Comparison of ENCODE assay signal across 1 cellular context in genomic region chr19:12495002-12495802, GRCh38.
A peak's percentile ranks its signal among the peaks of the same experiment; 100 is the strongest.
TF ChIP-seq lines count a peak whose summit lies in the region.

No MANE protein-coding gene starts in this region.

TF ChIP-seq in HepG2, 621 proteins besides CTCF, POLR2A, EP300 and RAD21 (continued from another document and continues in another):
- TF ChIP-seq, protein P1, sequence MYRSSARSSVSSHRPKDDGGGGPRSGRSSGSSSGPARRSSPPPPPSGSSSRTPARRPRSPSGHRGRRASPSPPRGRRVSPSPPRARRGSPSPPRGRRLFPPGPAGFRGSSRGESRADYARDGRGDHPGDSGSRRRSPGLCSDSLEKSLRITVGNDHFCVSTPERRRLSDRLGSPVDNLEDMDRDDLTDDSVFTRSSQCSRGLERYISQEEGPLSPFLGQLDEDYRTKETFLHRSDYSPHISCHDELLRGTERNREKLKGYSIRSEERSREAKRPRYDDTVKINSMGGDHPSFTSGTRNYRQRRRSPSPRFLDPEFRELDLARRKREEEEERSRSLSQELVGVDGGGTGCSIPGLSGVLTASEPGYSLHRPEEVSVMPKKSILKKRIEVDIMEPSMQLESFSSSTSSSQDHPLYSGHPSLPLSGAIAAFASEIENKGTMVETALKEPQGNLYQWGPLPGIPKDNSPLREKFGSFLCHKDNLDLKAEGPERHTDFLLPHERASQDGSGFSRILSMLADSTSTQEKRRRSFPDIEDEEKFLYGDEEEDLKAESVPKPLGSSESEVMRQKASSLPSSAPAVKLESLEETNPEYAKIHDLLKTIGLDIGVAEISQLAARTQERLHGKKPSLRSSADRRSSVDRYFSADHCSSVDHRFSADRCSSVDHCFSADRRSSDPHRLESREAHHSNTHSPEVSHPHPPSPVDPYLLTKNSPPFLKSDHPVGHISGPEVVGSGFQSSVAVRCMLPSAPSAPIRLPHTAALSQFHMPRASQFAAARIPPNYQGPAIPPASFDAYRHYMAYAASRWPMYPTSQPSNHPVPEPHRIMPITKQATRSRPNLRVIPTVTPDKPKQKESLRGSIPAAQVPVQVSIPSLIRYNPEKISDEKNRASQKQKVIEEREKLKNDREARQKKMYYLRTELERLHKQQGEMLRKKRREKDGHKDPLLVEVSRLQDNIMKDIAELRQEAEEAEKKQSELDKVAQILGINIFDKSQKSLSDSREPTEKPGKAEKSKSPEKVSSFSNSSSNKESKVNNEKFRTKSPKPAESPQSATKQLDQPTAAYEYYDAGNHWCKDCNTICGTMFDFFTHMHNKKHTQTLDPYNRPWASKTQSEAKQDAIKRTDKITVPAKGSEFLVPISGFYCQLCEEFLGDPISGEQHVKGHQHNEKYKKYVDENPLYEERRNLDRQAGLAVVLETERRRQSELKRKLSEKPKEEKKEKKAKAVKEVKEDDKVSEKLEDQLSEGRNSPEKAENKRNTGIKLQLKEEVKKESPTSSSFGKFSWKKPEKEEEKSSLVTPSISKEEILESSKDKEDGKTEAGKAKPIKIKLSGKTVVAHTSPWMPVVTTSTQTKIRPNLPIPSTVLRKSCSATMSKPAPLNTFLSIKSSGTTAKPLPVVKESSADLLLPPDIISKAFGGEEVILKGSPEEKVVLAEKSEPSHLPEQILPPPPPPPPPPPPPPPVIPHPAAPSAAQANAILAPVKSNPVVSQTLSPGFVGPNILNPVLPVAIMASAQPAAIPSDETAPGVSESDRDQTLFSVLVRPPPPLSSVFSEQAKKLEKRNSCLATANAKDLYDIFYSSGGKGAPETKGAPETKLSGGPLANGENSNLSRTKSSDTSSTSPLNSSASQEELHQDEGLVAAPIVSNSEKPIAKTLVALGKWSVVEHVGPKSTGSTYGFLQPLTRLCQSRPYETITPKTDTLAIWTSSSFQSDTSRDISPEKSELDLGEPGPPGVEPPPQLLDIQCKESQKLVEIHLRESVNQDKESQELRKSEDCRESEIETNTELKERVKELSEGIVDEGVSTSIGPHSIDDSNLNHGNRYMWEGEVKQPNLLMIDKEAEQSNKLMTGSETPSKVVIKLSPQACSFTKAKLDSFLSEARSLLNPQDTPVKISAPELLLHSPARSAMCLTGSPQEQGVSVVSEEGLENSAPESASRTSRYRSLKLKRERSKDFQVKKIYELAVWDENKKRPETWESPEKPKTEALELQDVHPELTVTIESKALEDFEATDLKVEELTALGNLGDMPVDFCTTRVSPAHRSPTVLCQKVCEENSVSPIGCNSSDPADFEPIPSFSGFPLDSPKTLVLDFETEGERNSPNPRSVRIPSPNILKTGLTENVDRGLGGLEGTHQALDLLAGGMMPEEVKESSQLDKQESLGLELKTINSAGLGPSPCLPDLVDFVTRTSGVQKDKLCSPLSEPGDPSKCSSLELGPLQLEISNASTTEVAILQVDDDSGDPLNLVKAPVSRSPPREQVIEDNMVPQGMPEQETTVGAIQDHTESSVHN (CRISPR knock-in tag; IDR thresholded peaks at IDR 0.05), result 0 out of 2 replicates have a peak, but pooled peaks have one; percentile 45
- TF ChIP-seq ZNF672 (CRISPR knock-in tag; IDR thresholded peaks at IDR 0.05), result no peak
- TF ChIP-seq CBX5 (CRISPR knock-in tag; IDR thresholded peaks at IDR 0.05; ENCODE audit: borderline replicate concordance), result peak; percentile 74; the same call in 1 of the 2 replicates
- peak; percentile 96 for TF ChIP-seq ERF (CRISPR knock-in tag; IDR thresholded peaks at IDR 0.05)
- peak; percentile 43; the same call in 1 of the 2 replicates for TF ChIP-seq CAMTA2 (CRISPR knock-in tag; IDR thresholded peaks at IDR 0.05; ENCODE audit: borderline replicate concordance)
- TF ChIP-seq, protein P2, sequence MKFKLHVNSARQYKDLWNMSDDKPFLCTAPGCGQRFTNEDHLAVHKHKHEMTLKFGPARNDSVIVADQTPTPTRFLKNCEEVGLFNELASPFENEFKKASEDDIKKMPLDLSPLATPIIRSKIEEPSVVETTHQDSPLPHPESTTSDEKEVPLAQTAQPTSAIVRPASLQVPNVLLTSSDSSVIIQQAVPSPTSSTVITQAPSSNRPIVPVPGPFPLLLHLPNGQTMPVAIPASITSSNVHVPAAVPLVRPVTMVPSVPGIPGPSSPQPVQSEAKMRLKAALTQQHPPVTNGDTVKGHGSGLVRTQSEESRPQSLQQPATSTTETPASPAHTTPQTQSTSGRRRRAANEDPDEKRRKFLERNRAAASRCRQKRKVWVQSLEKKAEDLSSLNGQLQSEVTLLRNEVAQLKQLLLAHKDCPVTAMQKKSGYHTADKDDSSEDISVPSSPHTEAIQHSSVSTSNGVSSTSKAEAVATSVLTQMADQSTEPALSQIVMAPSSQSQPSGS (CRISPR knock-in tag; IDR thresholded peaks at IDR 0.05), result peak; percentile 89
- no peak for TF ChIP-seq SRSF1 (optimal IDR thresholded peaks at IDR 0.05; ENCODE audit: low read depth, low read length)
- peak; percentile 84 for TF ChIP-seq FOSL2 (CRISPR knock-in tag; IDR thresholded peaks at IDR 0.05)
- TF ChIP-seq ZNF792 (CRISPR knock-in tag; IDR thresholded peaks at IDR 0.05), result peak; percentile 86
- TF ChIP-seq NCOA5 (CRISPR knock-in tag; IDR thresholded peaks at IDR 0.05), result no peak
- TF ChIP-seq ZNF264 (CRISPR knock-in tag; IDR thresholded peaks at IDR 0.05), result peak; percentile 50; the same call in 1 of the 2 replicates
- TF ChIP-seq ZNF205 (CRISPR knock-in tag; IDR thresholded peaks at IDR 0.05), result 0 out of 2 replicates have a peak, but pooled peaks have one; percentile 63
- TF ChIP-seq DDIT3 (CRISPR knock-in tag; IDR thresholded peaks at IDR 0.05), result no peak
- TF ChIP-seq CCDC6 (CRISPR knock-in tag; IDR thresholded peaks at IDR 0.05), result peak; percentile 86
- peak; percentile 55 for TF ChIP-seq HIVEP1 (CRISPR knock-in tag; IDR thresholded peaks at IDR 0.05)
- TF ChIP-seq, protein P3, sequence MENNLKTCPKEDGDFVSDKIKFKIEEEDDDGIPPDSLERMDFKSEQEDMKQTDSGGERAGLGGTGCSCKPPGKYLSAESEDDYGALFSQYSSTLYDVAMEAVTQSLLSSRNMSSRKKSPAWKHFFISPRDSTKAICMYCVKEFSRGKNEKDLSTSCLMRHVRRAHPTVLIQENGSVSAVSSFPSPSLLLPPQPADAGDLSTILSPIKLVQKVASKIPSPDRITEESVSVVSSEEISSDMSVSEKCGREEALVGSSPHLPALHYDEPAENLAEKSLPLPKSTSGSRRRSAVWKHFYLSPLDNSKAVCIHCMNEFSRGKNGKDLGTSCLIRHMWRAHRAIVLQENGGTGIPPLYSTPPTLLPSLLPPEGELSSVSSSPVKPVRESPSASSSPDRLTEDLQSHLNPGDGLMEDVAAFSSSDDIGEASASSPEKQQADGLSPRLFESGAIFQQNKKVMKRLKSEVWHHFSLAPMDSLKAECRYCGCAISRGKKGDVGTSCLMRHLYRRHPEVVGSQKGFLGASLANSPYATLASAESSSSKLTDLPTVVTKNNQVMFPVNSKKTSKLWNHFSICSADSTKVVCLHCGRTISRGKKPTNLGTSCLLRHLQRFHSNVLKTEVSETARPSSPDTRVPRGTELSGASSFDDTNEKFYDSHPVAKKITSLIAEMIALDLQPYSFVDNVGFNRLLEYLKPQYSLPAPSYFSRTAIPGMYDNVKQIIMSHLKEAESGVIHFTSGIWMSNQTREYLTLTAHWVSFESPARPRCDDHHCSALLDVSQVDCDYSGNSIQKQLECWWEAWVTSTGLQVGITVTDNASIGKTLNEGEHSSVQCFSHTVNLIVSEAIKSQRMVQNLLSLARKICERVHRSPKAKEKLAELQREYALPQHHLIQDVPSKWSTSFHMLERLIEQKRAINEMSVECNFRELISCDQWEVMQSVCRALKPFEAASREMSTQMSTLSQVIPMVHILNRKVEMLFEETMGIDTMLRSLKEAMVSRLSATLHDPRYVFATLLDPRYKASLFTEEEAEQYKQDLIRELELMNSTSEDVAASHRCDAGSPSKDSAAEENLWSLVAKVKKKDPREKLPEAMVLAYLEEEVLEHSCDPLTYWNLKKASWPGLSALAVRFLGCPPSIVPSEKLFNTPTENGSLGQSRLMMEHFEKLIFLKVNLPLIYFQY (CRISPR knock-in tag; IDR thresholded peaks at IDR 0.05; ENCODE audit: borderline replicate concordance), result peak; percentile 97
- peak; percentile 88; the same call in 1 of the 2 replicates for TF ChIP-seq ZNF34 (CRISPR knock-in tag; IDR thresholded peaks at IDR 0.05; ENCODE audit: borderline replicate concordance)
- TF ChIP-seq ZNF253 (CRISPR knock-in tag; IDR thresholded peaks at IDR 0.05; ENCODE audit: borderline replicate concordance), result no peak
- peak; percentile 70; the same call in 1 of the 2 replicates for TF ChIP-seq ZNF446 (CRISPR knock-in tag; IDR thresholded peaks at IDR 0.05)
- TF ChIP-seq, protein P4, sequence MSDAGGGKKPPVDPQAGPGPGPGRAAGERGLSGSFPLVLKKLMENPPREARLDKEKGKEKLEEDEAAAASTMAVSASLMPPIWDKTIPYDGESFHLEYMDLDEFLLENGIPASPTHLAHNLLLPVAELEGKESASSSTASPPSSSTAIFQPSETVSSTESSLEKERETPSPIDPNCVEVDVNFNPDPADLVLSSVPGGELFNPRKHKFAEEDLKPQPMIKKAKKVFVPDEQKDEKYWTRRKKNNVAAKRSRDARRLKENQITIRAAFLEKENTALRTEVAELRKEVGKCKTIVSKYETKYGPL (CRISPR knock-in tag; IDR thresholded peaks at IDR 0.05), result 0 out of 2 replicates have a peak, but pooled peaks have one; percentile 23
- 0 out of 2 replicates have a peak, but pooled peaks have one; percentile 61 for TF ChIP-seq ZNF343 (CRISPR knock-in tag; IDR thresholded peaks at IDR 0.05)
- no peak; the same call in 1 of the 2 replicates for TF ChIP-seq JDP2 (CRISPR knock-in tag; IDR thresholded peaks at IDR 0.05; ENCODE audit: borderline replicate concordance)
- TF ChIP-seq ZNF572 (CRISPR knock-in tag; IDR thresholded peaks at IDR 0.05), result no peak
- peak; percentile 90; the same call in 1 of the 2 replicates for TF ChIP-seq KLF6 (CRISPR knock-in tag; IDR thresholded peaks at IDR 0.05)
- TF ChIP-seq, protein P5, sequence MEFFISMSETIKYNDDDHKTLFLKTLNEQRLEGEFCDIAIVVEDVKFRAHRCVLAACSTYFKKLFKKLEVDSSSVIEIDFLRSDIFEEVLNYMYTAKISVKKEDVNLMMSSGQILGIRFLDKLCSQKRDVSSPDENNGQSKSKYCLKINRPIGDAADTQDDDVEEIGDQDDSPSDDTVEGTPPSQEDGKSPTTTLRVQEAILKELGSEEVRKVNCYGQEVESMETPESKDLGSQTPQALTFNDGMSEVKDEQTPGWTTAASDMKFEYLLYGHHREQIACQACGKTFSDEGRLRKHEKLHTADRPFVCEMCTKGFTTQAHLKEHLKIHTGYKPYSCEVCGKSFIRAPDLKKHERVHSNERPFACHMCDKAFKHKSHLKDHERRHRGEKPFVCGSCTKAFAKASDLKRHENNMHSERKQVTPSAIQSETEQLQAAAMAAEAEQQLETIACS (CRISPR knock-in tag; IDR thresholded peaks at IDR 0.05), result no peak
- peak; percentile 51; the same call in 1 of the 2 replicates for TF ChIP-seq PPARG (CRISPR knock-in tag; conservative IDR thresholded peaks at IDR 0.05)
- TF ChIP-seq BCL6 (CRISPR knock-in tag; IDR thresholded peaks at IDR 0.05), result peak; percentile 21; the same call in 1 of the 2 replicates
- peak; percentile 38; the same call in 1 of the 2 replicates for TF ChIP-seq ZNF598 (CRISPR knock-in tag; IDR thresholded peaks at IDR 0.05; ENCODE audit: borderline replicate concordance)
- TF ChIP-seq, protein P6, sequence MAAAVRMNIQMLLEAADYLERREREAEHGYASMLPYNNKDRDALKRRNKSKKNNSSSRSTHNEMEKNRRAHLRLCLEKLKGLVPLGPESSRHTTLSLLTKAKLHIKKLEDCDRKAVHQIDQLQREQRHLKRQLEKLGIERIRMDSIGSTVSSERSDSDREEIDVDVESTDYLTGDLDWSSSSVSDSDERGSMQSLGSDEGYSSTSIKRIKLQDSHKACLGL (CRISPR knock-in tag; IDR thresholded peaks at IDR 0.05), result no peak
- no peak; the same call in 1 of the 2 replicates for TF ChIP-seq ARHGAP35 (CRISPR knock-in tag; IDR thresholded peaks at IDR 0.05; ENCODE audit: borderline replicate concordance)
- TF ChIP-seq PBX3 (CRISPR knock-in tag; IDR thresholded peaks at IDR 0.05; ENCODE audit: borderline replicate concordance), result no peak
- no peak for TF ChIP-seq AKNA (CRISPR knock-in tag; IDR thresholded peaks at IDR 0.05; ENCODE audit: borderline replicate concordance)
- TF ChIP-seq MTA1 (CRISPR knock-in tag; IDR thresholded peaks at IDR 0.05; ENCODE audit: borderline replicate concordance), result peak; percentile 83; the same call in 1 of the 2 replicates
- TF ChIP-seq GTF2F1 (IDR thresholded peaks at IDR 0.05; ENCODE audit: low read length), result peak; percentile 65; the same call in 1 of the 2 replicates
- TF ChIP-seq SIN3A (IDR thresholded peaks at IDR 0.05; ENCODE audit: borderline replicate concordance, low read depth, low read length), result peak; percentile 95; the same call in 1 of the 2 replicates
